Comparison of ENCODE assay signal across 25 cellular contexts in the genomic region with DNA sequence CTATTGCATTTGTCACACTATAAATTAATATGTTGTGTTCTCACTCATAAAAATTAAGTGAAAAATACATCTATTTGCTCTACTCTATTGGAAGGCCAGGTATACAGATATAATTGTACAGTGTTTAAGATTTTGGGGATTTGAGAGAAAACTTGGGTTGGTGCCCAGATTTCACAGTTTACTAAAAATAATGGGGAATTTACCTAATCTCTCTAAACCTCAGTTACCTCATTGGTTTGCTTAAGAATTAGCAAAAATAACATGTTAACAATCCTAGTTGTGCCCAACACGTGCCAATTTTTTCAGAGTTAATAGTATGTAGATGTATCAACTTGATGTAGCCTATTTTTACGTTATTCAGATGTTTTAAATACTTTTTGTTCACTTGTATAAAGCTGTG.
DNase-seq lines count a peak whose midpoint lies in the region; ATAC-seq and TF ChIP-seq lines count a peak whose summit lies in the region.
"Had no signal": no experiment of that assay in that cellular context is flagged by ENCODE, and none has a peak within 500 bp of the region (broad histone marks: within the 10 kb centered on the region; RNA-seq: fewer than 3 reads in every experiment).

No MANE protein-coding gene starts in this region.

- H3K4me2 ChIP-seq in HCT116 (ENCODE audit: low read length): no peak overlapping the region
- H3K4me2 ChIP-seq: A549, BLaER1 had no signal

- POLR2A ChIA-PET in HCT116 (lab: Charles Lee): no interaction called here

- no peak for TF ChIP-seq RAD21 in HCT116 (IDR thresholded peaks at IDR 0.05; ENCODE audit: low read depth)

- H3K79me2 ChIP-seq in ACC112 (ENCODE audit: control insufficient read depth, insufficient read depth, low read length, unreplicated experiment): no peaks in the 10 kb centered on the region
- no peaks in the 10 kb centered on the region for H3K79me2 ChIP-seq in HCT116 (ENCODE audit: insufficient read depth, low read length)

- no peak overlapping the region for H3K4me3 ChIP-seq in ACC112 (ENCODE audit: low read depth, low read length)
- H3K4me3 ChIP-seq in HCT116 (replicated peaks in 1 of 2; ENCODE audit: low read depth in 1 of 2, low read length in 2 of 2): no peak overlapping the region
- peak overlapping the region; percentile 4 for H3K4me3 ChIP-seq in mucosa of descending colon
- H3K4me3 ChIP-seq: A549, BLaER1, GM12878 had no signal

- H3K27me3 ChIP-seq in ACC112 (ENCODE audit: insufficient read depth, low read length) (no peaks in the 10 kb centered on the region), HCT116 (ENCODE audit: insufficient read depth, low read length) (no peaks in the 10 kb centered on the region)
- H3K27me3 ChIP-seq: BE2C, BLaER1 had no signal

- H3K4me1 ChIP-seq in ACC112 (ENCODE audit: control insufficient read depth, insufficient read depth, low read length, unreplicated experiment): no peaks in the 10 kb centered on the region
- no peaks in the 10 kb centered on the region for H3K4me1 ChIP-seq in HCT116 (ENCODE audit: control insufficient read depth in 1 of 2, insufficient read depth in 2 of 2, low read length in 2 of 2)
- no peaks in the 10 kb centered on the region for H3K4me1 ChIP-seq in mucosa of descending colon (ENCODE audit: low read depth)
- H3K4me1 ChIP-seq: A549, BE2C, BLaER1, Caco-2 had no signal

- CTCF ChIA-PET in HCT116 (lab: Charles Lee): no interaction called here

- RAD21 ChIA-PET in HCT116 (lab: Charles Lee; ENCODE audit: low non-redundant PET in 1 of 2, low total read pairs in 2 of 2, uncharacterized antibody in 2 of 2, unreplicated experiment in 2 of 2): no interaction called here

- H4K20me1 ChIP-seq in HCT116 (ENCODE audit: insufficient read depth): no peaks in the 10 kb centered on the region
- H4K20me1 ChIP-seq: BLaER1 had no signal

- TF ChIP-seq CTCF in HCT116 (IDR thresholded peaks at IDR 0.05 in 2 of 3, conservative IDR thresholded peaks at IDR 0.05 in 1 of 3; ENCODE audit: borderline replicate concordance in 1 of 3, insufficient read depth in 1 of 3, low read depth in 2 of 3, low read length in 2 of 3): no peak
- no peak for TF ChIP-seq CTCF in mucosa of descending colon (IDR thresholded peaks at IDR 0.05)

- H3K9me2 ChIP-seq in HCT116 (ENCODE audit: insufficient read depth): no peaks in the 10 kb centered on the region

- no peak for ATAC-seq in HCT116
- no peak for ATAC-seq in mucosa of descending colon
- ATAC-seq: A549, GM12878 had no signal

- no TSS peak for BruUV-seq in HCT116 (replicated peaks; lab: Mats Ljungman, UMichigan)

- intact Hi-C loops in HCT116 (cut with micrococcal nuclease) (no loop called here), mucosa of descending colon (cut with DNase I, micrococcal nuclease) (no loop called here)

- no peaks in the 10 kb centered on the region for H3K9me3 ChIP-seq in HCT116 (ENCODE audit: control insufficient read depth in 1 of 2, insufficient read depth in 1 of 2, low read depth in 1 of 2, low read length in 2 of 2)
- peaks cover 17% of the 10 kb centered on the region for H3K9me3 ChIP-seq in mucosa of descending colon
- H3K9me3 ChIP-seq: A549, BE2C, BLaER1, Caco-2 had no signal

- no peak overlapping the region for H3K27ac ChIP-seq in ACC112 (ENCODE audit: low read depth, low read length)
- H3K27ac ChIP-seq in HCT116 (ENCODE audit: low read depth, low read length): no peak overlapping the region
- H3K27ac ChIP-seq: 22Rv1, A549, BLaER1 had no signal

- H3K9ac ChIP-seq in HCT116 (ENCODE audit: low read length): no peak overlapping the region
- H3K9ac ChIP-seq: BLaER1 had no signal

- no peak for TF ChIP-seq POLR2A in HCT116 (IDR thresholded peaks at IDR 0.05; ENCODE audit: borderline replicate concordance, extremely low read depth, insufficient read depth, insufficient read length)

- no peaks in the 10 kb centered on the region for H3K36me3 ChIP-seq in ACC112 (ENCODE audit: insufficient read depth, low read length)
- H3K36me3 ChIP-seq in HCT116 (ENCODE audit: control insufficient read depth in 1 of 2, insufficient read depth in 2 of 2, low read length in 2 of 2): no peaks in the 10 kb centered on the region
- no peaks in the 10 kb centered on the region for H3K36me3 ChIP-seq in mucosa of descending colon (ENCODE audit: low read depth)
- H3K36me3 ChIP-seq: BE2C, BLaER1 had no signal

- DNase-seq in HCT116 (ENCODE audit: low read depth, low spot score): no peak
- DNase-seq in mucosa of descending colon: no peak
- DNase-seq in stimulated activated CD4-positive, alpha-beta T cell treated with anti-CD3 and anti-CD28 coated beads, Interleukin-12 subunit alpha, Interleukin-12 subunit beta, amount 100 ng/mL, for 4 hours: no peak
- no peak for DNase-seq in D341Med (ENCODE audit: low spot score)
- no peak for DNase-seq in NCI-H1436 treated with DMSO at 0.1 percent for 48 hours (lab: John Stamatoyannopoulos, UW)
- DNase-seq: ACHN; BE2C; C1 segment of cervical spinal cord; Caco-2; Calu3; CD4-positive, alpha-beta memory T cell; CD4-positive, CD25-positive, alpha-beta regulatory T cell; CD8-positive, alpha-beta memory T cell; DMS 273 treated with DMSO at 0.1 percent for 48 hours; DMS153; DMS53; DMS79; DND-41; EL; GDM1 had no signal

- H2AFZ ChIP-seq in ACC112 (ENCODE audit: low read length, unreplicated experiment): peak overlapping the region; percentile 68
- peak overlapping the region; percentile 7 for H2AFZ ChIP-seq in HCT116 (ENCODE audit: low read depth, low read length, poor library complexity, severe bottlenecking)

TF ChIP-seq in HCT116, 20 proteins besides CTCF, POLR2A, EP300 and RAD21:
- TF ChIP-seq, protein P1, sequence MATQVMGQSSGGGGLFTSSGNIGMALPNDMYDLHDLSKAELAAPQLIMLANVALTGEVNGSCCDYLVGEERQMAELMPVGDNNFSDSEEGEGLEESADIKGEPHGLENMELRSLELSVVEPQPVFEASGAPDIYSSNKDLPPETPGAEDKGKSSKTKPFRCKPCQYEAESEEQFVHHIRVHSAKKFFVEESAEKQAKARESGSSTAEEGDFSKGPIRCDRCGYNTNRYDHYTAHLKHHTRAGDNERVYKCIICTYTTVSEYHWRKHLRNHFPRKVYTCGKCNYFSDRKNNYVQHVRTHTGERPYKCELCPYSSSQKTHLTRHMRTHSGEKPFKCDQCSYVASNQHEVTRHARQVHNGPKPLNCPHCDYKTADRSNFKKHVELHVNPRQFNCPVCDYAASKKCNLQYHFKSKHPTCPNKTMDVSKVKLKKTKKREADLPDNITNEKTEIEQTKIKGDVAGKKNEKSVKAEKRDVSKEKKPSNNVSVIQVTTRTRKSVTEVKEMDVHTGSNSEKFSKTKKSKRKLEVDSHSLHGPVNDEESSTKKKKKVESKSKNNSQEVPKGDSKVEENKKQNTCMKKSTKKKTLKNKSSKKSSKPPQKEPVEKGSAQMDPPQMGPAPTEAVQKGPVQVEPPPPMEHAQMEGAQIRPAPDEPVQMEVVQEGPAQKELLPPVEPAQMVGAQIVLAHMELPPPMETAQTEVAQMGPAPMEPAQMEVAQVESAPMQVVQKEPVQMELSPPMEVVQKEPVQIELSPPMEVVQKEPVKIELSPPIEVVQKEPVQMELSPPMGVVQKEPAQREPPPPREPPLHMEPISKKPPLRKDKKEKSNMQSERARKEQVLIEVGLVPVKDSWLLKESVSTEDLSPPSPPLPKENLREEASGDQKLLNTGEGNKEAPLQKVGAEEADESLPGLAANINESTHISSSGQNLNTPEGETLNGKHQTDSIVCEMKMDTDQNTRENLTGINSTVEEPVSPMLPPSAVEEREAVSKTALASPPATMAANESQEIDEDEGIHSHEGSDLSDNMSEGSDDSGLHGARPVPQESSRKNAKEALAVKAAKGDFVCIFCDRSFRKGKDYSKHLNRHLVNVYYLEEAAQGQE (IDR thresholded peaks at IDR 0.05; ENCODE audit: low read depth): no peak
- TF ChIP-seq CBX3 (IDR thresholded peaks at IDR 0.05; ENCODE audit: low read depth): no peak
- TF ChIP-seq JUND (IDR thresholded peaks at IDR 0.05): no peak
- TF ChIP-seq, protein P2, sequence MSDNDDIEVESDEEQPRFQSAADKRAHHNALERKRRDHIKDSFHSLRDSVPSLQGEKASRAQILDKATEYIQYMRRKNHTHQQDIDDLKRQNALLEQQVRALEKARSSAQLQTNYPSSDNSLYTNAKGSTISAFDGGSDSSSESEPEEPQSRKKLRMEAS (IDR thresholded peaks at IDR 0.05): no peak
- no peak for TF ChIP-seq TCF7L2 (IDR thresholded peaks at IDR 0.05; ENCODE audit: borderline replicate concordance, extremely low read depth, insufficient read depth, insufficient read length)
